In genomic region chrX:129318375-129318774, GRCh38 we compare ENCODE assay signal across 9 cellular contexts.
DNase-seq lines count a peak whose midpoint lies in the region; ATAC-seq and TF ChIP-seq lines count a peak whose summit lies in the region.
"Had no signal": no experiment of that assay in that cellular context is flagged by ENCODE, and none has a peak within 500 bp of the region (broad histone marks: within the 10 kb centered on the region; RNA-seq: fewer than 3 reads in every experiment).

No MANE protein-coding gene starts in this region.

- DNase-seq in DMS53 treated with DMSO at 0.1 percent for 48 hours (lab: John Stamatoyannopoulos, UW; ENCODE audit: unreplicated experiment) (peak; percentile 61), HT1080 (ENCODE audit: low read depth) (peak; percentile 10), lung microvascular endothelial cell (ENCODE audit: low read depth in 2 of 2) (peak; percentile 30 to 39), NCI-H146 (lab: John Stamatoyannopoulos, UW) (no peak), coronary artery (ENCODE audit: low spot score) (no peak)
- DNase-seq: stimulated activated CD4-positive, alpha-beta T cell treated with anti-CD3 and anti-CD28 coated beads, Interleukin-12 subunit alpha, Interleukin-12 subunit beta, amount 100 ng/mL, for 4 hours had no signal

- peak; percentile 68 for TF ChIP-seq CTCF in VCaP (conservative IDR thresholded peaks at IDR 0.05)
- TF ChIP-seq CTCF in coronary artery (IDR thresholded peaks at IDR 0.05), result no peak

- H3K4me3 ChIP-seq in coronary artery, result no peak overlapping the region

- ATAC-seq in HG03457 (IDR thresholded peaks at IDR 0.05; ENCODE audit: unreplicated experiment), result no peak

- H3K27ac ChIP-seq in VCaP (no peak overlapping the region), coronary artery (no peak overlapping the region)
- H3K27ac ChIP-seq: epithelial cell of prostate had no signal

Comparison
In these comparisons a context has a peak if more than half of its experiments do, and no peak if none do; other contexts are left out.
1. DNase-seq: peak in DMS53 treated with DMSO at 0.1 percent for 48 hours (single experiment), HT1080 (single experiment) and lung microvascular endothelial cell (2 of 2); none in NCI-H146 (single experiment) and coronary artery (single experiment).